In genomic region chr9:106590759-106591505, GRCh38 we compare ENCODE assay signal across 17 cellular contexts.
DNase-seq lines count a peak whose midpoint lies in the region; TF ChIP-seq lines count a peak whose summit lies in the region.
"Had no signal": no experiment of that assay in that cellular context is flagged by ENCODE, and none has a peak within 500 bp of the region (broad histone marks: within the 10 kb centered on the region; RNA-seq: fewer than 3 reads in every experiment).

No MANE protein-coding gene starts in this region.

- H3K36me3 ChIP-seq in breast epithelium (no peaks in the 10 kb centered on the region), neural progenitor cell (no peaks in the 10 kb centered on the region), osteoblast (ENCODE audit: insufficient read depth, low read length) (no peaks in the 10 kb centered on the region)

- H3K27me3 ChIP-seq in breast epithelium (no peaks in the 10 kb centered on the region), neural progenitor cell (no peaks in the 10 kb centered on the region), osteoblast (ENCODE audit: insufficient read depth, low read length) (no peaks in the 10 kb centered on the region)

- CTCF ChIA-PET in MCF 10A (lab: Yijun Ruan, JAX), result interaction anchor here (0.6 kb wide), 3 partner anchors 206 to 1625 kb away, joined by 3 to 4 read pairs (median 3); partner anchors contain the start of gene ZNF462

- H3K9me3 Mint-ChIP-seq in MCF 10A (ENCODE audit: unreplicated experiment), result no peaks in the 10 kb centered on the region
- H3K9me3 Mint-ChIP-seq in neural progenitor cell, result peaks cover 2% of the 10 kb centered on the region

- no peaks in the 10 kb centered on the region for H3F3A ChIP-seq in neural progenitor cell (ENCODE audit: low read depth)

- DNase-seq in MCF 10A (ENCODE audit: unreplicated experiment) (no peak), breast epithelium (ENCODE audit: low spot score in 2 of 2) (no peak), epithelial cell of esophagus (ENCODE audit: low read depth) (peak; percentile 36), neural progenitor cell (ENCODE audit: low spot score) (no peak), NCI-H187 treated with DMSO at 0.1 percent for 48 hours (lab: John Stamatoyannopoulos, UW) (no peak), HuH-7 (ENCODE audit: low spot score) (no peak), osteoblast (ENCODE audit: insufficient read length, low spot score, missing footprints) (no peak)
- DNase-seq: GF-D8, NCI-H1105, NCI-H146, NCI-H2029 treated with DMSO at 0.1 percent for 48 hours, NCI-H2171, NCI-H345, NCI-H774, OCI-M1 had no signal

- H3K4me3 Mint-ChIP-seq in MCF 10A (ENCODE audit: unreplicated experiment), result no peak overlapping the region
- no peak overlapping the region for H3K4me3 Mint-ChIP-seq in neural progenitor cell

- no TSS peak for BruUV-seq in MCF 10A (replicated peaks; lab: Mats Ljungman, UMichigan)

- peak overlapping the region; percentile 38 for H2AFZ ChIP-seq in neural progenitor cell (replicated peaks)
- H2AFZ ChIP-seq in osteoblast (ENCODE audit: low read length), result no peak overlapping the region

- no peak for TF ChIP-seq POLR2A in breast epithelium (IDR thresholded peaks at IDR 0.05)

- H3K27ac ChIP-seq in breast epithelium (no peak overlapping the region), neural progenitor cell (no peak overlapping the region), osteoblast (ENCODE audit: low read depth, low read length) (no peak overlapping the region)
- H3K27ac ChIP-seq: C4-2B had no signal

- no peak for TF ChIP-seq CTCF in MCF 10A (IDR thresholded peaks at IDR 0.05; ENCODE audit: unreplicated experiment)
- TF ChIP-seq CTCF in breast epithelium (IDR thresholded peaks at IDR 0.05), result no peak
- no peak for TF ChIP-seq CTCF in epithelial cell of esophagus (IDR thresholded peaks at IDR 0.05; ENCODE audit: insufficient read depth, low read depth, low read length, missing control alignments)
- TF ChIP-seq CTCF in neural progenitor cell (IDR thresholded peaks at IDR 0.05), result no peak
- no peak for TF ChIP-seq CTCF in osteoblast (IDR thresholded peaks at IDR 0.05; ENCODE audit: extremely low read depth, low read depth, low read length)

- peak overlapping the region; percentile 44 for H3K27ac Mint-ChIP-seq in MCF 10A (ENCODE audit: low read depth, unreplicated experiment)
- peak overlapping the region; percentile 16 for H3K27ac Mint-ChIP-seq in neural progenitor cell

- intact Hi-C loops in MCF 10A (cut with micrococcal nuclease) (no loop called here), breast epithelium (cut with DNase I; ENCODE audit: low total_unique reads) (no loop called here)

- no peaks in the 10 kb centered on the region for H3K4me1 ChIP-seq in breast epithelium
- H3K4me1 ChIP-seq in neural progenitor cell, result peaks cover 8% of the 10 kb centered on the region
- H3K4me1 ChIP-seq in osteoblast (ENCODE audit: insufficient read depth, low read length), result no peaks in the 10 kb centered on the region

- peak overlapping the region; percentile 5 for H3K4me2 ChIP-seq in neural progenitor cell
- H3K4me2 ChIP-seq in osteoblast (ENCODE audit: insufficient read depth, low read length), result no peak overlapping the region

- H4K20me1 ChIP-seq in neural progenitor cell (ENCODE audit: low read depth) (no peaks in the 10 kb centered on the region), osteoblast (ENCODE audit: insufficient read depth, low read length) (no peaks in the 10 kb centered on the region)

- H3K36me3 Mint-ChIP-seq in MCF 10A (ENCODE audit: insufficient read depth, unreplicated experiment) (no peaks in the 10 kb centered on the region), neural progenitor cell (no peaks in the 10 kb centered on the region)

- H3K9ac ChIP-seq in neural progenitor cell, result no peak overlapping the region

- H3K4me3 ChIP-seq in breast epithelium, result no peak overlapping the region
- no peak overlapping the region for H3K4me3 ChIP-seq in epithelial cell of esophagus (ENCODE audit: low read length)
- H3K4me3 ChIP-seq in neural progenitor cell, result no peak overlapping the region
- H3K4me3 ChIP-seq in osteoblast (ENCODE audit: insufficient read depth, low read length), result no peak overlapping the region
- H3K4me3 ChIP-seq: K562 had no signal

- H3K4me1 Mint-ChIP-seq in MCF 10A (ENCODE audit: insufficient read depth, unreplicated experiment) (peaks cover 19% of the 10 kb centered on the region), neural progenitor cell (peaks cover 17% of the 10 kb centered on the region)

- H3K79me2 ChIP-seq in neural progenitor cell (ENCODE audit: low read depth) (no peaks in the 10 kb centered on the region), osteoblast (ENCODE audit: insufficient read depth, low read length) (no peaks in the 10 kb centered on the region)

- H3K27me3 Mint-ChIP-seq in MCF 10A (ENCODE audit: insufficient read depth, unreplicated experiment), result no peaks in the 10 kb centered on the region
- no peaks in the 10 kb centered on the region for H3K27me3 Mint-ChIP-seq in neural progenitor cell (ENCODE audit: insufficient read depth, low read depth)

- H3K9me3 ChIP-seq in breast epithelium (no peaks in the 10 kb centered on the region), neural progenitor cell (ENCODE audit: low read depth) (no peaks in the 10 kb centered on the region), osteoblast (ENCODE audit: low read depth, low read length) (no peaks in the 10 kb centered on the region)

- POLR2A ChIA-PET in MCF 10A (lab: Yijun Ruan, JAX), result interaction anchor here (0.7 kb wide), 1 partner anchor 63 kb away, joined by 4 read pairs; no protein-coding TSS in a partner anchor
